Comparison of ENCODE assay signal across 8 cellular contexts in the genomic region with DNA sequence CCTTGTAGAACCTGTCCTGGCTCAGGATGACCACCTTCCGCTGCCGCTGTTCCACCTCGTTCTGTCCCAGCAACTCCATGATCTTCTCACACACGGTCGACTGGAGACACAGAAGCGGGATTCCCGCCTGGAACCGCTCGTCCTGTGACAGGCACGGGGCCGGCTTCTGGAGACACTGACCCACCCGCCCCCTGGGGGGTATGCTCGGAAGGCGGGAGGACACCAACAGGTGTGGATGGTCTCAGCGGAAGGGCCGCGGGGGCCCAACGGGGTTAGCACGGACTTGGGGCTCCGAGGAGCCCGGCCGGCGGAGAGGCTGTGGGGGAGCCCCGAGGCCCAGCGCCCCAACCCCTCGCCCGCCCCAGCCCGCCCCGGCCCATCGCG. TPM values are rescaled to one million over a fixed set of nuclear protein-coding genes. Genes with fewer than 3 reads are reported as not detected.
DNase-seq lines count a peak whose midpoint lies in the region; ATAC-seq and FAIRE-seq lines count a peak whose summit lies in the region.

No MANE protein-coding gene starts in this region.

- FAIRE-seq in frontal cortex (lab: Jason Lieb, UNC) = no peak

- intact Hi-C loops in left cardiac atrium (cut with DNase I) = no loop called here

- ATAC-seq in GM21360 (IDR thresholded peaks at IDR 0.05; ENCODE audit: unreplicated experiment) (peak; percentile 23), left cardiac atrium (peak; percentile 16 to 28)

- DNase-seq in NCI-H1417 (lab: John Stamatoyannopoulos, UW) (peak in 2 of 3 experiments; percentile 67 to 69), NCI-H1417 treated with DMSO at 0.1 percent for 48 hours (lab: John Stamatoyannopoulos, UW) (no peak), HuH-7.5 (ENCODE audit: low spot score) (peak; percentile 97), left cardiac atrium (no peak), retina (peak; percentile 49), frontal cortex (ENCODE audit: low spot score in 2 of 2) (no peak)
- DNase-seq in activated T-cell treated with anti-CD3 and anti-CD28 coated beads, Interleukin-2, amount 50 U/mL, for 48 hours = peak; percentile 41 to 48

RNA-seq across cellular contexts. Expression of a gene that starts 0.5 kb away (rescaled TPM):
- total RNA-seq in left cardiac atrium (10 to 100 TPM; 23.3 to 23.7 TPM), frontal cortex (15.5 TPM)

RNA-seq across cellular contexts. Expression of a gene that starts 14.8 kb away (rescaled TPM):
- total RNA-seq in left cardiac atrium = not detected
- not detected for total RNA-seq in frontal cortex

RNA-seq across cellular contexts. Expression of a gene that starts 27.8 kb away (rescaled TPM):
- 10 to 100 TPM; 19.1 to 20.7 TPM for total RNA-seq in left cardiac atrium
- 42.4 TPM for total RNA-seq in frontal cortex

Comparison
In these comparisons a context has a peak if more than half of its experiments do, and no peak if none do; other contexts are left out.
1. DNase-seq: peak in NCI-H1417 (2 of 3), HuH-7.5 (single experiment), activated T-cell treated with anti-CD3 and anti-CD28 coated beads, Interleukin-2, amount 50 U/mL, for 48 hours (2 of 2) and retina (single experiment); none in NCI-H1417 treated with DMSO at 0.1 percent for 48 hours (single experiment), left cardiac atrium (single experiment) and frontal cortex (0 of 2).